7 cellular contexts compared by ENCODE assay signal in genomic region chrX:40891798-40892197, GRCh38.
"Had no signal": no experiment of that assay in that cellular context is flagged by ENCODE, and none has a peak within 500 bp of the region (broad histone marks: within the 10 kb centered on the region; RNA-seq: fewer than 3 reads in every experiment).

No MANE protein-coding gene starts in this region.

- DNase-seq: IMR-90, KBM-7 had no signal

- FAIRE-seq: HepG2, HTR-8/SVneo had no signal

- H3K4me1 Mint-ChIP-seq: IgD-negative memory B cell had no signal

- H3K4me2 ChIP-seq: KMS-11 had no signal

- H3K27ac ChIP-seq: HL-60, KMS-11 had no signal

- H3K4me3 Mint-ChIP-seq: IgD-negative memory B cell had no signal

- H3K9ac ChIP-seq: KMS-11 had no signal

- H3K27ac Mint-ChIP-seq: IgD-negative memory B cell had no signal

- ATAC-seq: HepG2 had no signal
